Comparison of ENCODE assay signal across 29 cellular contexts in the genomic region with DNA sequence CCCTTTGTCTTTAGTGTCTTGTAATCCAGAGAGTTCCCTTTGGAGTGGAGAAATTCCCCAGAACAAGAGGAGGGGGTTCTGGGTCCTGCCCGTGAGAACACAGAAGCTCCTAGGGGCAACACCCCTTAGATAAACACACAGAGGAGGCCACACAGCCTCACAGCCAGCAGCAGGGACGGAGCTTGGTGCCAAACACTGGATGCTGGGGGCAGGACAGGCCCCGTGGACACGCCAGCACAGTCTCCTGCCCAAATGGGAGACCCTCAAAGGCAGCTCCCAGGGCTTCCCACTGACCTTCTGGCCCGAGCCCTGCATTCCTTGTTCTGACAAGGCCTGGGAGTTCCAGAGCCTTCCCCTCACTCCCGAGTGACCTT. TPM values are rescaled to one million over a fixed set of nuclear protein-coding genes. Genes with fewer than 3 reads are reported as not detected.
DNase-seq lines count a peak whose midpoint lies in the region; ATAC-seq, FAIRE-seq and TF ChIP-seq lines count a peak whose summit lies in the region.
"Had no signal": no experiment of that assay in that cellular context is flagged by ENCODE, and none has a peak within 500 bp of the region (broad histone marks: within the 10 kb centered on the region; RNA-seq: fewer than 3 reads in every experiment).

No MANE protein-coding gene starts in this region.

- intact Hi-C loops in left ventricle myocardium inferior (cut with micrococcal nuclease) = no loop called here
- intact Hi-C loops in left colon (cut with DNase I, micrococcal nuclease) = no loop called here
- intact Hi-C loops in kidney (cut with DNase I) = no loop called here

- TF ChIP-seq CTCF in right atrium auricular region (IDR thresholded peaks at IDR 0.05) (no peak), left ventricle myocardium inferior (IDR thresholded peaks at IDR 0.05; ENCODE audit: borderline replicate concordance) (no peak), osteocyte (IDR thresholded peaks at IDR 0.05) (no peak), kidney (IDR thresholded peaks at IDR 0.05; ENCODE audit: borderline replicate concordance, extremely low read depth, insufficient read depth) (no peak)

- no peak overlapping the region for H3K9ac ChIP-seq in kidney (ENCODE audit: low read length in 2 of 2)
- H3K9ac ChIP-seq: KMS-11 had no signal

- no peaks in the 10 kb centered on the region for H3K36me3 Mint-ChIP-seq in osteocyte (ENCODE audit: unreplicated experiment)
- no peaks in the 10 kb centered on the region for H3K36me3 Mint-ChIP-seq in activated CD4-positive, alpha-beta memory T cell treated with anti-CD3 and anti-CD28 coated beads, Interleukin-2, amount 10 ng/mL, durations not matched to agents 7 days and 5 days (ENCODE audit: low read depth)
- H3K36me3 Mint-ChIP-seq: activated naive CD4-positive, alpha-beta T cell treated with anti-CD3 and anti-CD28 coated beads, Interleukin-2, amount 10 ng/mL, durations not matched to agents 7 days and 5 days; CD8-positive, alpha-beta T cell; stimulated activated memory B cell treated with anti-CD40 and anti-IgM and Interleukin-4, amounts not matched to agents 10 μg/mL and 1 μg/mL and 100 μg/mL, for 72 hours; WTC11 had no signal

- peak; percentile 41 for ATAC-seq in left colon
- no peak for ATAC-seq in GM19035 (IDR thresholded peaks at IDR 0.05; ENCODE audit: unreplicated experiment)
- ATAC-seq: CD8-positive, alpha-beta T cell; esophagus mucosa; stimulated activated memory B cell treated with anti-CD40 and anti-IgM and Interleukin-4, amounts not matched to agents 10 μg/mL and 1 μg/mL and 100 μg/mL, for 72 hours had no signal

- H3K4me3 Mint-ChIP-seq in osteocyte (ENCODE audit: unreplicated experiment) = no peak overlapping the region
- H3K4me3 Mint-ChIP-seq in activated CD4-positive, alpha-beta memory T cell treated with anti-CD3 and anti-CD28 coated beads, Interleukin-2, amount 10 ng/mL, durations not matched to agents 7 days and 5 days = no peak overlapping the region
- H3K4me3 Mint-ChIP-seq: activated naive CD4-positive, alpha-beta T cell treated with anti-CD3 and anti-CD28 coated beads, Interleukin-2, amount 10 ng/mL, durations not matched to agents 7 days and 5 days; CD8-positive, alpha-beta T cell; endodermal cell; stimulated activated memory B cell treated with anti-CD40 and anti-IgM and Interleukin-4, amounts not matched to agents 10 μg/mL and 1 μg/mL and 100 μg/mL, for 72 hours; WTC11 had no signal

- peak overlapping the region; percentile 66 for H3K27ac Mint-ChIP-seq in osteocyte (ENCODE audit: unreplicated experiment)
- no peak overlapping the region for H3K27ac Mint-ChIP-seq in activated CD4-positive, alpha-beta memory T cell treated with anti-CD3 and anti-CD28 coated beads, Interleukin-2, amount 10 ng/mL, durations not matched to agents 7 days and 5 days
- H3K27ac Mint-ChIP-seq: activated naive CD4-positive, alpha-beta T cell treated with anti-CD3 and anti-CD28 coated beads, Interleukin-2, amount 10 ng/mL, durations not matched to agents 7 days and 5 days; CD8-positive, alpha-beta T cell; endodermal cell; stimulated activated memory B cell treated with anti-CD40 and anti-IgM and Interleukin-4, amounts not matched to agents 10 μg/mL and 1 μg/mL and 100 μg/mL, for 72 hours; WTC11 had no signal

- H3K4me1 Mint-ChIP-seq in osteocyte (ENCODE audit: unreplicated experiment) = peaks cover 43% of the 10 kb centered on the region
- H3K4me1 Mint-ChIP-seq in activated CD4-positive, alpha-beta memory T cell treated with anti-CD3 and anti-CD28 coated beads, Interleukin-2, amount 10 ng/mL, durations not matched to agents 7 days and 5 days = no peaks in the 10 kb centered on the region
- H3K4me1 Mint-ChIP-seq: activated naive CD4-positive, alpha-beta T cell treated with anti-CD3 and anti-CD28 coated beads, Interleukin-2, amount 10 ng/mL, durations not matched to agents 7 days and 5 days; stimulated activated memory B cell treated with anti-CD40 and anti-IgM and Interleukin-4, amounts not matched to agents 10 μg/mL and 1 μg/mL and 100 μg/mL, for 72 hours had no signal

- no peak overlapping the region for H3K4me3 ChIP-seq in right atrium auricular region
- H3K4me3 ChIP-seq in left ventricle myocardium inferior = no peak overlapping the region
- H3K4me3 ChIP-seq in kidney (ENCODE audit: low read length in 2 of 2) = no peak overlapping the region
- H3K4me3 ChIP-seq: breast epithelium, hepatocyte, right lobe of liver, suprapubic skin had no signal

- H3K4me1 ChIP-seq in right atrium auricular region = peaks cover 0 to 19% of the 10 kb centered on the region in 2 donors
- peaks cover 20% of the 10 kb centered on the region for H3K4me1 ChIP-seq in left ventricle myocardium inferior
- peaks cover 2 to 4% of the 10 kb centered on the region in 2 donors for H3K4me1 ChIP-seq in kidney (ENCODE audit: control insufficient read depth in 1 of 2, insufficient read depth in 1 of 2, low read depth in 1 of 2, low read length in 2 of 2)
- H3K4me1 ChIP-seq: breast epithelium, foreskin keratinocyte had no signal

- FAIRE-seq in kidney (lab: Jason Lieb, UNC) = no peak
- FAIRE-seq: A204.1, GM12891 had no signal

- H3K27me3 Mint-ChIP-seq in osteocyte (ENCODE audit: unreplicated experiment) = no peaks in the 10 kb centered on the region
- H3K27me3 Mint-ChIP-seq in activated CD4-positive, alpha-beta memory T cell treated with anti-CD3 and anti-CD28 coated beads, Interleukin-2, amount 10 ng/mL, durations not matched to agents 7 days and 5 days = peaks cover 5% of the 10 kb centered on the region

- H3K27me3 ChIP-seq in right atrium auricular region = no peaks in the 10 kb centered on the region
- peaks cover 46% of the 10 kb centered on the region for H3K27me3 ChIP-seq in left ventricle myocardium inferior (ENCODE audit: low read depth)
- H3K27me3 ChIP-seq: hepatocyte, right lobe of liver, suprapubic skin had no signal

- CTCF ChIA-PET in activated CD4-positive, alpha-beta memory T cell treated with anti-CD3 and anti-CD28 coated beads, Interleukin-2, amount 10 ng/mL, durations not matched to agents 7 days and 5 days (lab: Charles Lee) = interaction anchor here (0.7 kb wide), 1 partner anchor 199 kb away, joined by 3 read pairs; no protein-coding TSS in a partner anchor

- H3K27ac ChIP-seq in right atrium auricular region (peak overlapping the region; percentile 23 to 58), left ventricle myocardium inferior (replicated peaks) (no peak overlapping the region), kidney (ENCODE audit: low read depth in 2 of 2, low read length in 2 of 2) (no peak overlapping the region)
- H3K27ac ChIP-seq: foreskin keratinocyte, hepatocyte, KMS-11, suprapubic skin had no signal

- no peaks in the 10 kb centered on the region for H3K9me3 Mint-ChIP-seq in osteocyte (ENCODE audit: unreplicated experiment)
- no peaks in the 10 kb centered on the region for H3K9me3 Mint-ChIP-seq in activated CD4-positive, alpha-beta memory T cell treated with anti-CD3 and anti-CD28 coated beads, Interleukin-2, amount 10 ng/mL, durations not matched to agents 7 days and 5 days
- H3K9me3 Mint-ChIP-seq: activated naive CD4-positive, alpha-beta T cell treated with anti-CD3 and anti-CD28 coated beads, Interleukin-2, amount 10 ng/mL, durations not matched to agents 7 days and 5 days; CD8-positive, alpha-beta T cell; endodermal cell; stimulated activated memory B cell treated with anti-CD40 and anti-IgM and Interleukin-4, amounts not matched to agents 10 μg/mL and 1 μg/mL and 100 μg/mL, for 72 hours had no signal

- H3K9me3 ChIP-seq in right atrium auricular region (no peaks in the 10 kb centered on the region), left ventricle myocardium inferior (replicated peaks) (no peaks in the 10 kb centered on the region), kidney (ENCODE audit: control insufficient read depth in 1 of 2, low read length in 2 of 2) (no peaks in the 10 kb centered on the region)
- H3K9me3 ChIP-seq: breast epithelium, right lobe of liver, suprapubic skin had no signal

- DNase-seq in right atrium auricular region (ENCODE audit: low spot score) (no peak), left ventricle myocardium inferior (no peak), left colon (no peak), osteocyte (ENCODE audit: extremely low spot score, unreplicated experiment) (no peak), kidney (no peak)
- DNase-seq in activated CD4-positive, alpha-beta memory T cell treated with anti-CD3 and anti-CD28 coated beads, Interleukin-2, amount 10 ng/mL, durations not matched to agents 7 days and 5 days = no peak
- DNase-seq in activated CD4-positive, alpha-beta T cell treated with anti-CD3 and anti-CD28 coated beads for 1 hour = no peak
- DNase-seq: activated CD4-positive, alpha-beta T cell treated with anti-CD3 and anti-CD28 coated beads, Interleukin-2, amount 50 U/mL, for 4 hours; activated CD8-positive, alpha-beta memory T cell treated with anti-CD3 and anti-CD28 coated beads, Interleukin-2, amount 50 U/mL, for 4 hours; activated naive CD4-positive, alpha-beta T cell treated with anti-CD3 and anti-CD28 coated beads, Interleukin-2, amount 10 ng/mL, durations not matched to agents 7 days and 5 days; CD8-positive, alpha-beta T cell; cortex of kidney; foreskin keratinocyte; NCI-H1436 treated with DMSO at 0.1 percent for 48 hours; NK-92 treated with Interleukin-12 subunit alpha and Interleukin-12 subunit beta, amount 100 ng/mL, for 24 hours; stimulated activated CD4-positive, alpha-beta T cell treated with anti-CD3 and anti-CD28 coated beads, Interleukin-4, amount 100 ng/mL, for 4 hours had no signal

- H3K36me3 ChIP-seq in right atrium auricular region (no peaks in the 10 kb centered on the region), left ventricle myocardium inferior (no peaks in the 10 kb centered on the region), kidney (ENCODE audit: control insufficient read depth in 1 of 2, insufficient read depth in 2 of 2, low read length in 2 of 2) (no peaks in the 10 kb centered on the region)
- H3K36me3 ChIP-seq: breast epithelium, right lobe of liver, suprapubic skin had no signal

- POLR2A ChIA-PET in activated CD4-positive, alpha-beta memory T cell treated with anti-CD3 and anti-CD28 coated beads, Interleukin-2, amount 10 ng/mL, durations not matched to agents 7 days and 5 days (lab: Charles Lee) = no interaction called here

RNA-seq across cellular contexts. Expression of gene JPH3, which starts 31.8 kb away (rescaled TPM):
- total RNA-seq in right atrium auricular region (under 1 TPM; 0.08 to 0.11 TPM), left ventricle myocardium inferior (0.14 TPM), left colon (under 1 TPM; 0.18 to 0.39 TPM), osteocyte (2.6 and 3.1 TPM in 2 replicates), kidney (0.69 TPM)
- not detected for total RNA-seq in activated CD4-positive, alpha-beta memory T cell treated with anti-CD3 and anti-CD28 coated beads, Interleukin-2, amount 10 ng/mL, durations not matched to agents 7 days and 5 days
- not detected for polyA plus RNA-seq in kidney (ENCODE audit: insufficient read depth, low read depth, low replicate concordance)
- total RNA-seq: CD8-positive, alpha-beta T cell; foreskin keratinocyte; left lobe of liver; suprapubic skin had no signal
- polyA plus RNA-seq: foreskin keratinocyte had no signal

Comparison
In these comparisons a context has a peak if more than half of its experiments do, and no peak if none do; other contexts are left out.
1. H3K27ac ChIP-seq: peak in right atrium auricular region (2 of 2); none in left ventricle myocardium inferior (single experiment) and kidney (0 of 2).